ENCODE assay signal across 8 cellular contexts in genomic region chr11:10735532-10736465, GRCh38. TPM values are rescaled to one million over a fixed set of nuclear protein-coding genes. Genes with fewer than 3 reads are reported as not detected.
DNase-seq lines count a peak whose midpoint lies in the region; ATAC-seq and TF ChIP-seq lines count a peak whose summit lies in the region.

No MANE protein-coding gene starts in this region.

- TF ChIP-seq CTCF in Calu3 (IDR thresholded peaks at IDR 0.05; ENCODE audit: unreplicated experiment) = peak; percentile 94
- peak; percentile 94 for TF ChIP-seq CTCF in endothelial cell (IDR thresholded peaks at IDR 0.05; ENCODE audit: unreplicated experiment)

- H3K4me3 ChIP-seq in HUES48 (ENCODE audit: low read depth, low read length) (peak overlapping the region; percentile 46), NT2/D1 (ENCODE audit: insufficient read length, low read depth) (peak overlapping the region; percentile 24), mesodermal cell (ENCODE audit: extremely low read depth, insufficient read depth, low read length, poor library complexity, severe bottlenecking) (peak overlapping the region; percentile 5)

- peak; percentile 96 for DNase-seq in Calu3
- DNase-seq in NT2/D1 (ENCODE audit: low read depth, low spot score) = peak; percentile 83
- DNase-seq in activated CD8-positive, alpha-beta memory T cell treated with anti-CD3 and anti-CD28 coated beads, Interleukin-2, amount 50 U/mL, for 24 hours (ENCODE audit: extremely low read depth) = peak; percentile 61
- DNase-seq in endothelial cell (ENCODE audit: low spot score) = peak; percentile 99
- peak; percentile 79 for DNase-seq in stimulated activated CD8-positive, alpha-beta memory T cell treated with anti-CD3 and anti-CD28 coated beads, Interleukin-15, amount 100 ng/mL, for 1 hour (ENCODE audit: low read depth)

- H3K4me3 Mint-ChIP-seq in Calu3 (ENCODE audit: low read depth, unreplicated experiment) (peak overlapping the region; percentile 26), endothelial cell (ENCODE audit: unreplicated experiment) (no peak overlapping the region)

- H3K9me3 ChIP-seq in HUES48 (ENCODE audit: control insufficient read depth, insufficient read depth, low read length) (no peaks in the 10 kb centered on the region), NT2/D1 (ENCODE audit: insufficient read depth, low read length) (no peaks in the 10 kb centered on the region), mesodermal cell (ENCODE audit: control insufficient read depth, low read length) (no peaks in the 10 kb centered on the region)

- ATAC-seq in GM21515 (IDR thresholded peaks at IDR 0.05; ENCODE audit: unreplicated experiment) = peak; percentile 95

- H3K27ac Mint-ChIP-seq in Calu3 (ENCODE audit: unreplicated experiment) (peak overlapping the region; percentile 21), endothelial cell (ENCODE audit: unreplicated experiment) (no peak overlapping the region)

- H3K36me3 Mint-ChIP-seq in Calu3 (ENCODE audit: insufficient read depth, unreplicated experiment) (peaks cover 7% of the 10 kb centered on the region), endothelial cell (ENCODE audit: low read depth, unreplicated experiment) (peaks cover 4% of the 10 kb centered on the region)

- 2 to 11% methylated on average over 10 to 13 of the region's 20 CpGs for WGBS in mesodermal cell (ENCODE audit: insufficient coverage in 2 of 2), 2 experiments

- H3K9ac ChIP-seq in HUES48 (ENCODE audit: low read depth, low read length) = 0 out of 2 replicates have a peak overlapping the region, but pooled peaks have one; percentile 13
- peak overlapping the region; percentile 61 for H3K9ac ChIP-seq in NT2/D1 (ENCODE audit: insufficient read length, low read depth)

- no peaks in the 10 kb centered on the region for H3K27me3 ChIP-seq in HUES48 (ENCODE audit: control insufficient read depth, insufficient read depth, low read length)
- no peaks in the 10 kb centered on the region for H3K27me3 ChIP-seq in NT2/D1 (ENCODE audit: insufficient read depth, insufficient read length)

- H3K27me3 Mint-ChIP-seq in Calu3 (ENCODE audit: unreplicated experiment) (peaks cover 18% of the 10 kb centered on the region), endothelial cell (ENCODE audit: unreplicated experiment) (no peaks in the 10 kb centered on the region)

- H3K4me1 Mint-ChIP-seq in Calu3 (ENCODE audit: low read depth, unreplicated experiment) (peaks cover 15% of the 10 kb centered on the region), endothelial cell (ENCODE audit: unreplicated experiment) (peaks cover 19% of the 10 kb centered on the region)

- BruUV-seq in Calu3 (replicated peaks; lab: Mats Ljungman, UMichigan) = no TSS peak

- intact Hi-C loops in Calu3 (cut with micrococcal nuclease; ENCODE audit: unreplicated experiment) = loop anchor here (1.0 to 10.0 kb wide), 5 partner anchors 111 to 973 kb away; no protein-coding TSS in a partner anchor

- H3K27ac ChIP-seq in HUES48 (ENCODE audit: low read depth, low read length) (no peak overlapping the region), mesodermal cell (ENCODE audit: low read depth, low read length, severe bottlenecking) (peak overlapping the region; percentile 23)

- H3K36me3 ChIP-seq in HUES48 (ENCODE audit: control insufficient read depth, insufficient read depth, low read length) (no peaks in the 10 kb centered on the region), NT2/D1 (ENCODE audit: insufficient read depth, insufficient read length, low read length) (no peaks in the 10 kb centered on the region), mesodermal cell (ENCODE audit: control insufficient read depth, insufficient read depth, low read length) (no peaks in the 10 kb centered on the region)

- peaks cover 2% of the 10 kb centered on the region for H3K9me3 Mint-ChIP-seq in Calu3 (ENCODE audit: low read depth, unreplicated experiment)
- no peaks in the 10 kb centered on the region for H3K9me3 Mint-ChIP-seq in endothelial cell (ENCODE audit: unreplicated experiment)

- CTCF ChIA-PET in Calu3 (lab: Charles Lee) = interaction anchor here (0.8 to 2.4 kb wide), 5 partner anchors 15 to 330 kb away, joined by 4 to 14 read pairs (median 6); partner anchors contain the start of gene CTR9

- H3K4me1 ChIP-seq in HUES48 (ENCODE audit: control insufficient read depth, insufficient read depth, low read length) (0 out of 2 replicates have a peak, but pooled peaks cover 3% of the 10 kb centered on the region), NT2/D1 (ENCODE audit: insufficient read depth, insufficient read length) (no peaks in the 10 kb centered on the region), mesodermal cell (ENCODE audit: control insufficient read depth, insufficient read depth, low read length, poor library complexity, severe bottlenecking) (peaks cover 11% of the 10 kb centered on the region)

RNA-seq across cellular contexts. Expression of gene CTR9, which starts 15.2 kb away (rescaled TPM):
- 31.4 and 34.0 TPM in 2 replicates for total RNA-seq in Calu3 (2022)
- total RNA-seq in endothelial cell (ENCODE audit: unreplicated experiment) = 43.5 TPM
- 33.8 TPM for polyA plus RNA-seq in mesodermal cell (2013, experiment 1 of 2)
- 33.3 TPM for polyA plus RNA-seq in mesodermal cell (2013, experiment 2 of 2)

RNA-seq across cellular contexts. Expression of gene IRAG1, which starts 42.2 kb away (rescaled TPM):
- not detected in 2 replicates for total RNA-seq in Calu3 (2022)
- total RNA-seq in endothelial cell (ENCODE audit: unreplicated experiment) = 8.7 TPM
- 7.7 TPM for polyA plus RNA-seq in mesodermal cell (2013, experiment 1 of 2)
- 6.5 TPM for polyA plus RNA-seq in mesodermal cell (2013, experiment 2 of 2)
